11 cellular contexts compared by ENCODE assay signal in the genomic region with DNA sequence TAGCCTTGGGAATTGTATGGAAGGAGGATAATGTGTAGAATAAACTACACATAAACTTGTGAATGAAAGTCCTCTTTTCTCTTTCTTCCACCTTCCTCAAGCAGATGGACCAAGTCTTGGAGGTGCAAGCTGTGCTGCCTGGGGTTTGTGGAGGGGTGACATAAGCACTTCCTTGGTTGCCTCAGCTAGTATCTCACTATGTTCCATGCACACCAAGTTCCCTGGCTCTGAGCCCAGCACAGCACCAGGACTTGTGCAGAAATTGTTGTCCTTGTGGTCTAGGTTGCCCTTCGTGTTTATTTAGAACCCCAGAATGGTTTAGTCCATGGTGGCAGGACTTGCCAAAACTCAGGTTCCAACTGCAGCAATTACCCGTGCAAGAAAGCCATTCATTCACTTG.
"Had no signal": no experiment of that assay in that cellular context is flagged by ENCODE, and none has a peak within 500 bp of the region (broad histone marks: within the 10 kb centered on the region; RNA-seq: fewer than 3 reads in every experiment).

No MANE protein-coding gene starts in this region.

- H3K36me3 ChIP-seq: HAP-1 had no signal

- H3K4me1 ChIP-seq: HAP-1 had no signal

- H3K27ac ChIP-seq: GM23248 had no signal

- DNase-seq: GM23248, GOT3, H7, H9, HCEC 1CT, HFFc6 had no signal

- H3K4me2 ChIP-seq: GM23338 had no signal

- H3K9ac ChIP-seq: GM23248 had no signal

- H3K9me3 ChIP-seq: HAP-1 had no signal

- H2AFZ ChIP-seq: GM23248, GM23338 had no signal

- FAIRE-seq: H1, H54 had no signal

- ATAC-seq: GM23338, HCT116 had no signal

- H3K4me3 ChIP-seq: GM23248, GM23338, HAP-1 had no signal
